In the genomic region with DNA sequence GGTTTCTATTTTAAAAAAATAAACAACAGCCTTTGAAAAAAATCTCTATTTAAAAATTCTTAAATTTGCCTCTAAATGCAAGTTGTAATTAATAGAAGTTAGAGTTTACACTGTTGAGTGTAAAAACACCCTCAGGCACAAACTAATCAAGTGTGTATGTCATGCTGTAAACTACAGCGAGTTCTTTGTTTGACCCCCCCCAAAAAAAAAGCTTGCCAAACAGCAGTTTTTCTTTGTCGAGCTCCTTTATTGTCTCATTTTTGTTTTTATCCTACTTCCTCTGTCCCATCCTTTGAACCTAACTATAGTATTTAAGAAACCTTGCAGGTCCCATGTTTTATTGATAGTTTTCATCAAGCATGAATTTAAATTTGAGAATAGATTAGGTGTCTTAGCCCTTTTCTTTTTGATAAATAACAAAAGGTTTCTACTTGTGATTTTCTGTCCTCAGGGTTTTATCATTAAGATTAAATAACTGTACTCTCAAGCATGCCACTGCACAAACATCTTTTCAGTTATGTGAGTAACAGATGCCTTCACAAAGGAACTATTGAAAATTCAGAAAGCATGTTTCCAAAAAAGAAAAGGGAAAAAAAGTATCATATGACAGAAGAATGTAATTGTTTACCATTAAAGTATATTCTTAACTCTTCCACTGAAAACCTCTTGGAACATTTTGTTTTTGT, we compare ENCODE assay signal across 10 cellular contexts.
DNase-seq lines count a peak whose midpoint lies in the region; ATAC-seq and TF ChIP-seq lines count a peak whose summit lies in the region.
"Had no signal": no experiment of that assay in that cellular context is flagged by ENCODE, and none has a peak within 500 bp of the region (broad histone marks: within the 10 kb centered on the region; RNA-seq: fewer than 3 reads in every experiment).

No MANE protein-coding gene starts in this region.

- H3K36me3 Mint-ChIP-seq in activated CD8-positive, alpha-beta memory T cell treated with anti-CD3 and anti-CD28 coated beads, Interleukin-2, amount 10 ng/mL, durations not matched to agents 7 days and 5 days = peaks cover 74% of the 10 kb centered on the region
- peaks cover 85% of the 10 kb centered on the region for H3K36me3 Mint-ChIP-seq in activated CD4-positive, alpha-beta memory T cell treated with anti-CD3 and anti-CD28 coated beads for 36 hours
- H3K36me3 Mint-ChIP-seq in memory B cell = peaks cover 41% of the 10 kb centered on the region

- POLR2A ChIA-PET in activated CD4-positive, alpha-beta memory T cell treated with anti-CD3 and anti-CD28 coated beads for 36 hours (lab: Charles Lee) = no interaction called here

- H3K27me3 ChIP-seq in thoracic aorta (replicated peaks; ENCODE audit: insufficient read depth) = no peaks in the 10 kb centered on the region

- H3K9me3 ChIP-seq in thoracic aorta = no peaks in the 10 kb centered on the region

- H3K4me3 ChIP-seq in thoracic aorta = no peak overlapping the region
- H3K4me3 ChIP-seq: GM23338 had no signal

- no peak overlapping the region for H3K4me3 Mint-ChIP-seq in activated CD8-positive, alpha-beta memory T cell treated with anti-CD3 and anti-CD28 coated beads, Interleukin-2, amount 10 ng/mL, durations not matched to agents 7 days and 5 days
- H3K4me3 Mint-ChIP-seq in activated CD4-positive, alpha-beta memory T cell treated with anti-CD3 and anti-CD28 coated beads for 36 hours = no peak overlapping the region
- H3K4me3 Mint-ChIP-seq in memory B cell = no peak overlapping the region
- H3K4me3 Mint-ChIP-seq: GM23338 had no signal

- no peaks in the 10 kb centered on the region for H3K9me3 Mint-ChIP-seq in activated CD8-positive, alpha-beta memory T cell treated with anti-CD3 and anti-CD28 coated beads, Interleukin-2, amount 10 ng/mL, durations not matched to agents 7 days and 5 days (ENCODE audit: low read depth)
- H3K9me3 Mint-ChIP-seq in activated CD4-positive, alpha-beta memory T cell treated with anti-CD3 and anti-CD28 coated beads for 36 hours = no peaks in the 10 kb centered on the region
- no peaks in the 10 kb centered on the region for H3K9me3 Mint-ChIP-seq in memory B cell
- H3K9me3 Mint-ChIP-seq: GM23338 had no signal

- intact Hi-C loops in activated CD4-positive, alpha-beta memory T cell treated with anti-CD3 and anti-CD28 coated beads for 36 hours (cut with micrococcal nuclease) = no loop called here

- H3K27me3 Mint-ChIP-seq in activated CD8-positive, alpha-beta memory T cell treated with anti-CD3 and anti-CD28 coated beads, Interleukin-2, amount 10 ng/mL, durations not matched to agents 7 days and 5 days = no peaks in the 10 kb centered on the region
- H3K27me3 Mint-ChIP-seq in activated CD4-positive, alpha-beta memory T cell treated with anti-CD3 and anti-CD28 coated beads for 36 hours = no peaks in the 10 kb centered on the region
- no peaks in the 10 kb centered on the region for H3K27me3 Mint-ChIP-seq in memory B cell

- peak overlapping the region; percentile 54 to 59 for H3K27ac ChIP-seq in thoracic aorta

- TF ChIP-seq CTCF in thoracic aorta (IDR thresholded peaks at IDR 0.05) = no peak

- H3K27ac Mint-ChIP-seq in activated CD8-positive, alpha-beta memory T cell treated with anti-CD3 and anti-CD28 coated beads, Interleukin-2, amount 10 ng/mL, durations not matched to agents 7 days and 5 days = peak overlapping the region; percentile 20
- H3K27ac Mint-ChIP-seq in activated CD4-positive, alpha-beta memory T cell treated with anti-CD3 and anti-CD28 coated beads for 36 hours = peak overlapping the region; percentile 82
- peak overlapping the region; percentile 85 for H3K27ac Mint-ChIP-seq in memory B cell

- peaks cover 2% of the 10 kb centered on the region for H3K36me3 ChIP-seq in thoracic aorta

- DNase-seq in activated CD8-positive, alpha-beta memory T cell treated with anti-CD3 and anti-CD28 coated beads, Interleukin-2, amount 10 ng/mL, durations not matched to agents 7 days and 5 days = no peak
- no peak for DNase-seq in activated CD8-positive, alpha-beta memory T cell treated with anti-CD3 and anti-CD28 coated beads, Interleukin-2, amount 50 U/mL, for 48 hours
- DNase-seq in activated CD4-positive, alpha-beta memory T cell treated with anti-CD3 and anti-CD28 coated beads for 36 hours = no peak
- no peak for DNase-seq in memory B cell (ENCODE audit: low spot score in 2 of 2)
- no peak for DNase-seq in thoracic aorta (ENCODE audit: low spot score)
- no peak for DNase-seq in HCEC 1CT
- no peak for DNase-seq in NCI-H2029 (lab: John Stamatoyannopoulos, UW)
- DNase-seq: NCI-H446 treated with DMSO at 0.1 percent for 48 hours had no signal

- no peak for ATAC-seq in activated CD8-positive, alpha-beta memory T cell treated with anti-CD3 and anti-CD28 coated beads, Interleukin-2, amount 10 ng/mL, durations not matched to agents 7 days and 5 days
- ATAC-seq in memory B cell (ENCODE audit: low read depth) (no peak), thoracic aorta (ENCODE audit: insufficient number of reproducible peaks, low FRiP score, low read depth) (no peak), GM18519 (IDR thresholded peaks at IDR 0.05; ENCODE audit: low FRiP score, unreplicated experiment) (no peak)

- H3K4me1 Mint-ChIP-seq in activated CD8-positive, alpha-beta memory T cell treated with anti-CD3 and anti-CD28 coated beads, Interleukin-2, amount 10 ng/mL, durations not matched to agents 7 days and 5 days = peaks cover 69% of the 10 kb centered on the region
- peaks cover 90% of the 10 kb centered on the region for H3K4me1 Mint-ChIP-seq in activated CD4-positive, alpha-beta memory T cell treated with anti-CD3 and anti-CD28 coated beads for 36 hours (ENCODE audit: low read depth)
- H3K4me1 Mint-ChIP-seq in memory B cell = peaks cover 33% of the 10 kb centered on the region
- H3K4me1 Mint-ChIP-seq: GM23338 had no signal

- peaks cover 69 to 96% of the 10 kb centered on the region in 2 donors for H3K4me1 ChIP-seq in thoracic aorta (ENCODE audit: control insufficient read depth in 1 of 2, low read depth in 2 of 2)

- CTCF ChIA-PET in activated CD8-positive, alpha-beta memory T cell treated with anti-CD3 and anti-CD28 coated beads, Interleukin-2, amount 10 ng/mL, durations not matched to agents 7 days and 5 days (lab: Charles Lee) = interaction anchor here (0.7 kb wide), 1 partner anchor 167 kb away, joined by 3 read pairs; no protein-coding TSS in a partner anchor
- CTCF ChIA-PET in activated CD4-positive, alpha-beta memory T cell treated with anti-CD3 and anti-CD28 coated beads for 36 hours (lab: Charles Lee) = interaction anchor here (1.2 kb wide), 1 partner anchor 167 kb away, joined by 4 read pairs; no protein-coding TSS in a partner anchor

Comparison
In these comparisons a context has a peak if more than half of its experiments do, and no peak if none do; other contexts are left out.
1. H3K27ac Mint-ChIP-seq: peak in every context shown above with its lines; median percentile 85 in memory B cell; 82 in activated CD4-positive, alpha-beta memory T cell treated with anti-CD3 and anti-CD28 coated beads for 36 hours; 20 in activated CD8-positive, alpha-beta memory T cell treated with anti-CD3 and anti-CD28 coated beads, Interleukin-2, amount 10 ng/mL, durations not matched to agents 7 days and 5 days.